In the genomic region with DNA sequence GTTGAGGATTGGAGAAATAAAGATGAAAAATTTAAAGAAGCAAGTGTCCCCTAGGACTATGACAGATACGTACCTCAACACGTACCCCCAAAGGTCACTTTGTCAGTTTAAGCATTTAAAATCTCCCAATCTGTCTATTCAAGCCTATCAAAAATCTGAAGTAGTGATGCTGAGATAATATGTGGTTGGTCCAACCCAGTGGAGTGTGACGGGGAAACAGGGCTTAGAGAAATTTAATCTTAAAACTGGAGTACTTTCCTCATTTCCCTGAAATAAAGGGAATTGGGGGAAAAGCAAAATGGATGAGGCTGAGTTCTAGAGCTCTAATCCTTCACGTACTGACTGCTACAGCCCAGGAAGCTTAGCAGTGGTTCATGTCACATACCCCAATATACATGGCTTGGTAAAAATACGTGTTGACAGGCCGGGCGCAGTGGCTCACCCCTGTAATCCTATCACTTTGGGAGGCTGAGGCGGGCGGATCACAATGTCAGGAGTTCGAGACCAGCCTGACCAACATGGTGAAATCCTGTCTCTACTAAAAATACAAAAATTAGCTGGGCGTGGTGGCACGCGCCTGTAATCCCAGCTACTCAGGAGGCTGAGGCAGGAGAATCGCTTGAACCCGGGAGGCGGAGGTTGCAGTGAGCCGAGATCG, we compare ENCODE assay signal across 11 cellular contexts. TPM values are rescaled to one million over a fixed set of nuclear protein-coding genes. Genes with fewer than 3 reads are reported as not detected.
DNase-seq lines count a peak whose midpoint lies in the region; ATAC-seq and TF ChIP-seq lines count a peak whose summit lies in the region.
"Not testable (repeated sequence)": the region's sequence is repeated elsewhere in the genome, so short reads cannot be mapped to it uniquely, and the experiment has no call there.
"Had no signal": no experiment of that assay in that cellular context is flagged by ENCODE, and none has a peak within 500 bp of the region (broad histone marks: within the 10 kb centered on the region; RNA-seq: fewer than 3 reads in every experiment).

No MANE protein-coding gene starts in this region.

- H3K36me3 Mint-ChIP-seq in H9 (ENCODE audit: insufficient read depth in 1 of 3, low read depth in 3 of 3); activated naive CD8-positive, alpha-beta T cell; naive thymus-derived CD8-positive, alpha-beta T cell: not testable (repeated sequence)

- H3K4me1 Mint-ChIP-seq in H9, result peaks cover 9 to 10% of the 10 kb centered on the region in 2 experiments; a peak in 3 of 4 replicates
- H3K4me1 Mint-ChIP-seq in activated naive CD8-positive, alpha-beta T cell (ENCODE audit: low read depth), result peaks cover 18% of the 10 kb centered on the region
- H3K4me1 Mint-ChIP-seq in naive thymus-derived CD8-positive, alpha-beta T cell, result peaks cover 3 to 18% (median 15%) of the 10 kb centered on the region in 4 donors

- not testable (repeated sequence) for H3K27me3 Mint-ChIP-seq in H9 (ENCODE audit: low read depth); activated naive CD8-positive, alpha-beta T cell; naive thymus-derived CD8-positive, alpha-beta T cell

- not testable (repeated sequence) for H2AK5ac ChIP-seq in H9 (ENCODE audit: insufficient read length, low read length)

- not testable (repeated sequence) for H4K91ac ChIP-seq in H9 (ENCODE audit: insufficient read length, low read depth, low read length)

- not testable (repeated sequence) for H3K9me3 Mint-ChIP-seq in H9; activated naive CD8-positive, alpha-beta T cell (ENCODE audit: low read depth); naive thymus-derived CD8-positive, alpha-beta T cell

- not testable (repeated sequence) for H3K23me2 ChIP-seq in H9 (ENCODE audit: insufficient read length, low read depth, low read length, poor library complexity, severe bottlenecking)

- H3K36me3 ChIP-seq in A673 (ENCODE audit: insufficient read depth, low read length, poor library complexity, severe bottlenecking) (peaks cover 10% of the 10 kb centered on the region), SK-N-MC (ENCODE audit: insufficient read depth, low read length) (peaks cover 20% of the 10 kb centered on the region)
- not testable (repeated sequence) for H3K36me3 ChIP-seq in ectodermal cell (ENCODE audit: control insufficient read depth, insufficient read depth, low read length); smooth muscle cell (ENCODE audit: low read depth)

- H3K23ac ChIP-seq in H9 (ENCODE audit: insufficient read length, low read depth, low read length), result not testable (repeated sequence)

- H3K79me2 ChIP-seq in H9 (ENCODE audit: insufficient read depth, low read length); smooth muscle cell (ENCODE audit: low read depth): not testable (repeated sequence)

- not testable (repeated sequence) for H3K79me1 ChIP-seq in H9 (ENCODE audit: insufficient read depth, low read depth, low read length, poor library complexity, severe bottlenecking)

- not testable (repeated sequence) for H3T11ph ChIP-seq in H9 (ENCODE audit: low read length)

- not testable (repeated sequence) for H3K27me3 ChIP-seq in A673 (replicated peaks; ENCODE audit: insufficient read depth, low read depth, low read length, poor library complexity); H9 (ENCODE audit: insufficient read depth, low read length); ectodermal cell (ENCODE audit: control insufficient read depth, insufficient read depth, low read length, poor library complexity, severe bottlenecking); smooth muscle cell (ENCODE audit: low read depth)

- not testable (repeated sequence) for H3K14ac ChIP-seq in H9 (ENCODE audit: insufficient read depth, low read length)

- not testable (repeated sequence) for H3K4ac ChIP-seq in H9 (ENCODE audit: low read depth, low read length)

- DNase-seq in A673 (ENCODE audit: low spot score); H9; SK-N-MC (ENCODE audit: low read depth, low spot score); naive thymus-derived CD8-positive, alpha-beta T cell; smooth muscle cell (lab: John Stamatoyannopoulos, UW; ENCODE audit: unreplicated experiment): not testable (repeated sequence)

- H2BK20ac ChIP-seq in H9 (ENCODE audit: low read depth, low read length, poor library complexity, severe bottlenecking), result not testable (repeated sequence)

- H4K5ac ChIP-seq in H9 (ENCODE audit: insufficient read length, low read depth, low read length), result not testable (repeated sequence)

- H3K27ac Mint-ChIP-seq in H9, result peak overlapping the region in 2 of 3 experiments; percentile 97 to 98; a peak in 4 of 7 replicates
- peak overlapping the region; percentile 91 for H3K27ac Mint-ChIP-seq in activated naive CD8-positive, alpha-beta T cell
- H3K27ac Mint-ChIP-seq in naive thymus-derived CD8-positive, alpha-beta T cell, result peak overlapping the region; percentile 92 to 99 (median 95)

- not testable (repeated sequence) for ATAC-seq in naive thymus-derived CD8-positive, alpha-beta T cell

- not testable (repeated sequence) for TF ChIP-seq CTCF in A673 (conservative IDR thresholded peaks at IDR 0.05; ENCODE audit: low read depth, low read length); H9 (conservative IDR thresholded peaks at IDR 0.05); smooth muscle cell (IDR thresholded peaks at IDR 0.05; ENCODE audit: borderline replicate concordance, insufficient read depth, poor library complexity, severe bottlenecking)

- WGBS in H9 (ENCODE audit: extremely low coverage, insufficient read length, low lambda C conversion rate), result no CpG with 5 or more reads among the region's 18 CpGs
- WGBS in ectodermal cell, 2 experiments, result 75% methylated on average over 13 to 14 of the region's 18 CpGs
- WGBS in smooth muscle cell (ENCODE audit: low lambda C conversion rate), result 77% methylated on average over 17 of the region's 18 CpGs

- not testable (repeated sequence) for H3K18ac ChIP-seq in H9 (ENCODE audit: insufficient read length, low read depth, low read length)

- H3K4me3 Mint-ChIP-seq in H9, result peak overlapping the region; percentile 78 to 82
- peak overlapping the region; percentile 90 for H3K4me3 Mint-ChIP-seq in activated naive CD8-positive, alpha-beta T cell
- peak overlapping the region; percentile 85 to 96 (median 92) for H3K4me3 Mint-ChIP-seq in naive thymus-derived CD8-positive, alpha-beta T cell

- H4K8ac ChIP-seq in H9 (replicated peaks; ENCODE audit: insufficient read length, low read depth, low read length), result not testable (repeated sequence)

- intact Hi-C loops in A673 (cut with micrococcal nuclease; ENCODE audit: unreplicated experiment), result not testable (repeated sequence)

- not testable (repeated sequence) for H3F3A ChIP-seq in smooth muscle cell (ENCODE audit: low read depth)

- not testable (repeated sequence) for H2BK15ac ChIP-seq in H9 (ENCODE audit: low read depth, low read length)

- CTCF ChIA-PET in A673 (lab: Charles Lee), result not testable (repeated sequence)

- H3K4me1 ChIP-seq in A673 (ENCODE audit: insufficient read depth, low read length, poor library complexity, severe bottlenecking), result peaks cover 13% of the 10 kb centered on the region
- not testable (repeated sequence) for H3K4me1 ChIP-seq in H9 (ENCODE audit: insufficient read depth, low read length); ectodermal cell (ENCODE audit: control insufficient read depth, insufficient read depth, low read length); smooth muscle cell (ENCODE audit: low read depth)

- H4K20me1 ChIP-seq in H9 (ENCODE audit: control insufficient read depth, insufficient read depth, insufficient read length); smooth muscle cell (ENCODE audit: low read depth): not testable (repeated sequence)

- H3K4me3 ChIP-seq in A673 (ENCODE audit: low read depth, low read length, poor library complexity, severe bottlenecking) (peak overlapping the region; percentile 44), SK-N-MC (peak overlapping the region; percentile 68), ectodermal cell (ENCODE audit: insufficient read depth, low read depth, low read length) (peak overlapping the region; percentile 41), iPS-11a (ENCODE audit: low read depth, low read length) (peak overlapping the region; percentile 50), smooth muscle cell (peak overlapping the region; percentile 62)

- H2BK12ac ChIP-seq in H9 (ENCODE audit: insufficient read length, low read depth, low read length), result not testable (repeated sequence)

- H3K9ac ChIP-seq in H9 (ENCODE audit: extremely low read depth, insufficient read length, low read length) (peak overlapping the region; percentile 48), SK-N-MC (ENCODE audit: insufficient read length) (peak overlapping the region; percentile 60), smooth muscle cell (ENCODE audit: low read depth) (peak overlapping the region; percentile 39)

- TSS peak; percentile 89 for BruUV-seq in A673 (replicated peaks; lab: Mats Ljungman, UMichigan)

- not testable (repeated sequence) for H3K56ac ChIP-seq in H9 (ENCODE audit: insufficient read length, low read depth, low read length)

- POLR2A ChIA-PET in A673 (lab: Charles Lee; ENCODE audit: low non-redundant PET), result not testable (repeated sequence)
- POLR2A ChIA-PET in naive thymus-derived CD8-positive, alpha-beta T cell (lab: Charles Lee), result interaction anchor here (0.7 to 4.3 kb wide), 5 partner anchors 10 to 273 kb away, joined by 3 to 46 read pairs (median 3); a partner anchor contains a TSS

- not testable (repeated sequence) for H2BK5ac ChIP-seq in H9 (ENCODE audit: insufficient read length, low read length)

- H3K4me2 ChIP-seq in H9 (ENCODE audit: insufficient read depth, insufficient read length, low read length) (peak overlapping the region; percentile 70), smooth muscle cell (peak overlapping the region; percentile 87)

- H3K27ac ChIP-seq in A673 (ENCODE audit: low read depth, low read length, poor library complexity, severe bottlenecking) (peak overlapping the region; percentile 74), H9 (ENCODE audit: insufficient read length, low read depth, low read length) (peak overlapping the region; percentile 56), SK-N-MC (peak overlapping the region; percentile 52), ectodermal cell (ENCODE audit: insufficient read depth, low read depth, low read length, poor library complexity, severe bottlenecking) (peak overlapping the region; percentile 83), smooth muscle cell (ENCODE audit: low read depth) (peak overlapping the region; percentile 79)

- not testable (repeated sequence) for H3K9me3 ChIP-seq in A673 (ENCODE audit: low read depth, low read length, poor library complexity, severe bottlenecking); H9 (ENCODE audit: control insufficient read depth, low read depth, low read length); SK-N-MC (ENCODE audit: low read depth, low read length); ectodermal cell (ENCODE audit: control insufficient read depth, low read length); smooth muscle cell (replicated peaks; ENCODE audit: low read depth)

- H2BK120ac ChIP-seq in H9 (ENCODE audit: low read depth, low read length, poor library complexity, severe bottlenecking), result not testable (repeated sequence)

- H2AFZ ChIP-seq in H9 (ENCODE audit: low read length) (peak overlapping the region; percentile 26), smooth muscle cell (ENCODE audit: low read depth) (peak overlapping the region; percentile 95)

RNA-seq across cellular contexts. Expression of a gene that starts 21.7 kb away (rescaled TPM):
- total RNA-seq in A673 (2021), result 141 and 153 TPM in 2 replicates
- total RNA-seq in H9 (2021), result 103 and 106 TPM in 2 replicates
- 178 TPM for polyA plus RNA-seq in ectodermal cell (2013, experiment 1 of 4)
- polyA plus RNA-seq in ectodermal cell (2013, experiment 2 of 4), result 174 TPM
- polyA plus RNA-seq in ectodermal cell (2013, experiment 3 of 4), result 114 TPM
- polyA plus RNA-seq in ectodermal cell (2013, experiment 4 of 4), result 118 TPM
- 10 to 100 TPM; 44.8 to 51.3 TPM for total RNA-seq in naive thymus-derived CD8-positive, alpha-beta T cell
- polyA plus RNA-seq in naive thymus-derived CD8-positive, alpha-beta T cell, result 10 to 100 TPM; 47.5 to 51.0 (median 50.3) TPM
- total RNA-seq in smooth muscle cell, result 36.5 and 42.4 TPM in 2 replicates
- 25.0 and 34.1 TPM in 2 replicates for polyA plus RNA-seq in smooth muscle cell

RNA-seq across cellular contexts. Expression of a gene that starts 43.3 kb away (rescaled TPM):
- total RNA-seq in A673 (2021) (2.0 and 2.2 TPM in 2 replicates), H9 (2021) (42.0 and 43.2 TPM in 2 replicates), smooth muscle cell (0.22 TPM in 1 of 2 replicates, not detected in the other)
- 90.5 TPM for polyA plus RNA-seq in ectodermal cell (2013, experiment 1 of 4)
- polyA plus RNA-seq in ectodermal cell (2013, experiment 2 of 4), result 92.7 TPM
- polyA plus RNA-seq in ectodermal cell (2013, experiment 3 of 4), result 88.7 TPM
- 105 TPM for polyA plus RNA-seq in ectodermal cell (2013, experiment 4 of 4)
- not detected for total RNA-seq in naive thymus-derived CD8-positive, alpha-beta T cell
- 1 to 10 TPM in 1 of 3 donors, under 1 TPM in 2; 0.20 to 1.0 (median 0.37) TPM for polyA plus RNA-seq in naive thymus-derived CD8-positive, alpha-beta T cell
- polyA plus RNA-seq in smooth muscle cell, result 0.59 and 0.91 TPM in 2 replicates
- total RNA-seq: activated CD8-positive, alpha-beta memory T cell treated with anti-CD3 and anti-CD28 coated beads for 36 hours; LHCN-M2; omental fat pad had no signal

RNA-seq across cellular contexts. Expression of a gene that starts 54.6 kb away (rescaled TPM):
- total RNA-seq in A673 (2021) (136 and 144 TPM in 2 replicates), H9 (2021) (113 and 115 TPM in 2 replicates), smooth muscle cell (74.8 and 86.8 TPM in 2 replicates)
- 112 TPM for polyA plus RNA-seq in ectodermal cell (2013, experiment 1 of 4)
- polyA plus RNA-seq in ectodermal cell (2013, experiment 2 of 4), result 116 TPM
- 80.7 TPM for polyA plus RNA-seq in ectodermal cell (2013, experiment 3 of 4)
- 96.0 TPM for polyA plus RNA-seq in ectodermal cell (2013, experiment 4 of 4)
- 100 to 1,000 TPM; 142 to 143 TPM for total RNA-seq in naive thymus-derived CD8-positive, alpha-beta T cell
- polyA plus RNA-seq in naive thymus-derived CD8-positive, alpha-beta T cell, result 10 to 100 TPM; 58.2 to 84.8 (median 67.1) TPM
- 43.4 and 44.5 TPM in 2 replicates for polyA plus RNA-seq in smooth muscle cell

RNA-seq across cellular contexts. Expression of a gene that starts 58.4 kb away (rescaled TPM):
- total RNA-seq in A673 (2021) (9.2 and 11.3 TPM in 2 replicates), H9 (2021) (20.8 and 21.3 TPM in 2 replicates), smooth muscle cell (5.1 and 6.4 TPM in 2 replicates)
- 39.0 TPM for polyA plus RNA-seq in ectodermal cell (2013, experiment 1 of 4)
- 39.0 TPM for polyA plus RNA-seq in ectodermal cell (2013, experiment 2 of 4)
- polyA plus RNA-seq in ectodermal cell (2013, experiment 3 of 4), result 43.1 TPM
- 42.0 TPM for polyA plus RNA-seq in ectodermal cell (2013, experiment 4 of 4)
- total RNA-seq in naive thymus-derived CD8-positive, alpha-beta T cell, result 1 to 10 TPM; 4.8 to 5.0 TPM
- polyA plus RNA-seq in naive thymus-derived CD8-positive, alpha-beta T cell, result 1 to 10 TPM; 1.8 to 4.7 (median 3.9) TPM
- polyA plus RNA-seq in smooth muscle cell, result 5.4 and 7.9 TPM in 2 replicates

Comparison
In these comparisons a context has a peak if more than half of its experiments do, and no peak if none do; other contexts are left out.
1. RNA of a gene that starts 43.3 kb away (total RNA-seq): 42.0 to 43.2 TPM in H9; 2.0 to 2.2 TPM in A673, 0.22 TPM in smooth muscle cell and not detected in naive thymus-derived CD8-positive, alpha-beta T cell; every median in the first group is over 10 times any median in the second.
2. Peak in every context shown above with its lines, with median percentiles within 50 percentile points of each other: H3K27ac ChIP-seq, H3K4me3 ChIP-seq, H3K9ac ChIP-seq, H3K27ac Mint-ChIP-seq and H3K4me3 Mint-ChIP-seq.